13 cellular contexts compared by ENCODE assay signal in genomic region chr22:48493733-48494132, GRCh38.
DNase-seq lines count a peak whose midpoint lies in the region; ATAC-seq, FAIRE-seq and TF ChIP-seq lines count a peak whose summit lies in the region.
"Had no signal": no experiment of that assay in that cellular context is flagged by ENCODE, and none has a peak within 500 bp of the region (broad histone marks: within the 10 kb centered on the region; RNA-seq: fewer than 3 reads in every experiment).

No MANE protein-coding gene starts in this region.

- FAIRE-seq in kidney (lab: Jason Lieb, UNC) = no peak

- H4K20me1 ChIP-seq in Karpas-422 (ENCODE audit: insufficient read depth, low read depth, low read length) = no peaks in the 10 kb centered on the region

- H3K4me3 ChIP-seq in Karpas-422 (ENCODE audit: low read length) (no peak overlapping the region), kidney (ENCODE audit: low read length in 2 of 2) (no peak overlapping the region), aorta (ENCODE audit: low read length in 2 of 2) (no peak overlapping the region)

- H3K27ac ChIP-seq in Karpas-422 (ENCODE audit: low read length) = peak overlapping the region; percentile 10
- H3K27ac ChIP-seq in kidney (ENCODE audit: low read depth in 2 of 2, low read length in 2 of 2) = no peak overlapping the region
- H3K27ac ChIP-seq in aorta (ENCODE audit: low read depth in 1 of 2, low read length in 2 of 2) = no peak overlapping the region

- intact Hi-C loops in kidney (cut with DNase I) = no loop called here
- intact Hi-C loops in aorta (cut with DNase I) = no loop called here

- no peak overlapping the region for H2AFZ ChIP-seq in Karpas-422 (ENCODE audit: low read length)

- no peaks in the 10 kb centered on the region for H3K27me3 ChIP-seq in Karpas-422 (ENCODE audit: low read length)
- H3K27me3 ChIP-seq in aorta (ENCODE audit: control insufficient read depth in 1 of 2, insufficient read depth in 2 of 2, low read length in 1 of 2) = no peaks in the 10 kb centered on the region

- H3K9me2 ChIP-seq in Karpas-422 (replicated peaks; ENCODE audit: insufficient read depth, low read length) = no peaks in the 10 kb centered on the region

- no peaks in the 10 kb centered on the region for H3K9me3 ChIP-seq in Karpas-422 (ENCODE audit: low read length)
- no peaks in the 10 kb centered on the region for H3K9me3 ChIP-seq in kidney (ENCODE audit: control insufficient read depth in 1 of 2, low read length in 2 of 2)
- no peaks in the 10 kb centered on the region for H3K9me3 ChIP-seq in aorta (ENCODE audit: control insufficient read depth, low read length)

- no peaks in the 10 kb centered on the region for H3K36me3 Mint-ChIP-seq in activated naive CD4-positive, alpha-beta T cell treated with anti-CD3 and anti-CD28 coated beads, Interleukin-2, amount 50 U/mL, for 72 hours

- H3K4me1 ChIP-seq in Karpas-422 (ENCODE audit: low read length) (peaks cover 37% of the 10 kb centered on the region), kidney (ENCODE audit: control insufficient read depth in 1 of 2, insufficient read depth in 1 of 2, low read depth in 1 of 2, low read length in 2 of 2) (no peaks in the 10 kb centered on the region), aorta (ENCODE audit: control insufficient read depth in 1 of 2, insufficient read depth in 2 of 2, low read length in 2 of 2) (no peaks in the 10 kb centered on the region)

- H3K4me2 ChIP-seq in Karpas-422 (ENCODE audit: low read depth, low read length, poor library complexity, severe bottlenecking) = peak overlapping the region; percentile 31

- ATAC-seq in aorta (ENCODE audit: low FRiP score) = no peak
- no peak for ATAC-seq in activated naive CD4-positive, alpha-beta T cell treated with anti-CD3 and anti-CD28 coated beads, Interleukin-2, amount 50 U/mL, for 72 hours

- H3K9ac ChIP-seq in Karpas-422 (ENCODE audit: low read length) (0 out of 2 replicates have a peak overlapping the region, but pooled peaks have one; percentile 10), kidney (ENCODE audit: low read length in 2 of 2) (no peak overlapping the region)

- no peaks in the 10 kb centered on the region for H3K36me3 ChIP-seq in Karpas-422 (ENCODE audit: insufficient read depth, low read length)
- H3K36me3 ChIP-seq in kidney (ENCODE audit: control insufficient read depth in 1 of 2, insufficient read depth in 2 of 2, low read length in 2 of 2) = no peaks in the 10 kb centered on the region
- no peaks in the 10 kb centered on the region for H3K36me3 ChIP-seq in aorta (ENCODE audit: control insufficient read depth in 1 of 2, insufficient read depth in 2 of 2, low read length in 1 of 2)

- H3K79me2 ChIP-seq in Karpas-422 (ENCODE audit: low read length) = no peaks in the 10 kb centered on the region

- WGBS in aorta, 2 donors = 57 to 68% methylated on average over 6 of the region's 6 CpGs

- no peak overlapping the region for H3K27ac Mint-ChIP-seq in activated naive CD4-positive, alpha-beta T cell treated with anti-CD3 and anti-CD28 coated beads, Interleukin-2, amount 50 U/mL, for 72 hours
- H3K27ac Mint-ChIP-seq: CD4-positive, alpha-beta T cell had no signal

- H3K9me3 Mint-ChIP-seq in activated naive CD4-positive, alpha-beta T cell treated with anti-CD3 and anti-CD28 coated beads, Interleukin-2, amount 50 U/mL, for 72 hours = no peaks in the 10 kb centered on the region
- H3K9me3 Mint-ChIP-seq: CD4-positive, alpha-beta T cell had no signal

- peak; percentile 28 for DNase-seq in activated effector memory CD4-positive, alpha-beta T cell treated with anti-CD3 and anti-CD28 coated beads, Interleukin-2, amount 50 U/mL, for 16 hours
- DNase-seq in activated effector memory CD4-positive, alpha-beta T cell treated with Interleukin-2 at 50 U/mL for 16 hours = no peak
- DNase-seq in Karpas-422 (no peak), kidney (peak; percentile 15), aorta (peak; percentile 8 to 27), iPS-NIHi7 (ENCODE audit: extremely low spot score) (no peak)
- no peak for DNase-seq in activated naive CD4-positive, alpha-beta T cell treated with anti-CD3 and anti-CD28 coated beads, Interleukin-2, amount 50 U/mL, for 72 hours (ENCODE audit: low spot score in 2 of 2)
- DNase-seq: 8988T; ACHN; C1 segment of cervical spinal cord; Calu3; CD4-positive, alpha-beta T cell; DMS 273 treated with DMSO at 0.1 percent for 48 hours had no signal

- TF ChIP-seq CTCF in kidney (IDR thresholded peaks at IDR 0.05; ENCODE audit: borderline replicate concordance, extremely low read depth, insufficient read depth) = no peak

Comparison
In these comparisons a context has a peak if more than half of its experiments do, and no peak if none do; other contexts are left out.
1. DNase-seq: peak in activated effector memory CD4-positive, alpha-beta T cell treated with anti-CD3 and anti-CD28 coated beads, Interleukin-2, amount 50 U/mL, for 16 hours (single experiment), kidney (single experiment) and aorta (2 of 2); none in activated effector memory CD4-positive, alpha-beta T cell treated with Interleukin-2 at 50 U/mL for 16 hours (single experiment), Karpas-422 (single experiment), iPS-NIHi7 (single experiment) and activated naive CD4-positive, alpha-beta T cell treated with anti-CD3 and anti-CD28 coated beads, Interleukin-2, amount 50 U/mL, for 72 hours (0 of 2).